10 cellular contexts compared by ENCODE assay signal in the genomic region with DNA sequence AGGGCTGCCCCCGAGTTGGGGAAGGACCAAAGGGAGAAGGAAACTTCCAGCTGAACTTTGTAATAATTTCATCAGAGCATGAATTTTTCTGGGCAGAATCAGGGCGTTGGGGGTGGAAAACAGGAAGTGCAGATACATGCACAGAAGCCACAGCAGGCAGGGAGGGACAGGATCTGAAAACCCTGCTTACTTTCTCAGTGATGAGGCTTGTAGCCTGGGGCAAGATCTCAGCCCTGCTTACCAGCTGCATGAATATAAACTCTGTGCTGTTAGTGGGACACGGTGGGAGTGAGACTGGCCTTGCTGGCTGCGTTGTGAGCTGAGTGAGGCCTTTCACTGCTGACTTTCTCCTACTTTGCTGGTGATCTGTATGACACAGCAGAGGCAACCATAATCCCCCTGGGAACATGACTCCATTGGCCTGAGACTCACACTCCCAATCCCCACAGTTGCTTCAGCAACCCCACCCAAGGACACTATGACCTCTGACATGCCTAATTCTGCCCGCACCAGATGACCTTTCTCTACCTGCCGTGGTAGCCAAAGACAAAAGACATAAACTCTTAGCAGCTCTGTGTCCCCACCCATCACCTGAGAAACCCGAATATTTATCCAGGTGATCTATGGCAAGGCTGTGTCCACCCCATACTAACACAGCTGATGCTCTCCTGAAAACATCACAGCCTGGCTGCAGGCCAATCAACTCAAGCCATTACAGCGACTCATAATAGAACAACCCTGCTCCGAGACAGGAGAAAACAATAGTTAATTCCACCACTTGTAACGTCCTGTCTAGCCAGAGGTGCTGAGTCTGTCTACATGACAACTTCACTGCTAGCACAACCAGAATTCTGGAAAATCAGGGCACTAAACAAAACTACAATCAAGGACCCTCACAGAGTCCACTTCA.
DNase-seq lines count a peak whose midpoint lies in the region; ATAC-seq and TF ChIP-seq lines count a peak whose summit lies in the region.
"Had no signal": no experiment of that assay in that cellular context is flagged by ENCODE, and none has a peak within 500 bp of the region (broad histone marks: within the 10 kb centered on the region; RNA-seq: fewer than 3 reads in every experiment).

No MANE protein-coding gene starts in this region.

- no peaks in the 10 kb centered on the region for H4K20me1 ChIP-seq in GM23248 (ENCODE audit: insufficient read depth)

- H3K4me2 ChIP-seq in GM23248 (ENCODE audit: unreplicated experiment) = peak overlapping the region; percentile 40

- ATAC-seq in HG03025 (IDR thresholded peaks at IDR 0.05; ENCODE audit: low FRiP score, unreplicated experiment) = no peak
- no peak for ATAC-seq in HG02885 (IDR thresholded peaks at IDR 0.05; ENCODE audit: poor library complexity, unreplicated experiment)
- no peak for ATAC-seq in GM21515 (IDR thresholded peaks at IDR 0.05; ENCODE audit: unreplicated experiment)
- ATAC-seq: sciatic nerve had no signal

- peak; percentile 8 for DNase-seq in AG10803 (ENCODE audit: low read depth)
- DNase-seq in GM23248 = peak; percentile 70
- peak; percentile 56 for DNase-seq in MV-4-11 (lab: John Stamatoyannopoulos, UW)
- DNase-seq in dedifferentiated amniotic fluid mesenchymal stem cell (ENCODE audit: extremely low spot score) = peak; percentile 49
- DNase-seq in GM13977 (ENCODE audit: low spot score) = no peak
- DNase-seq: activated CD8-positive, alpha-beta memory T cell treated with anti-CD3 and anti-CD28 coated beads for 24 hours had no signal

- no peaks in the 10 kb centered on the region for H3K9me3 ChIP-seq in GM23248 (ENCODE audit: low read depth)

- H3K4me1 ChIP-seq in GM23248 (ENCODE audit: insufficient read depth) = peaks cover 15% of the 10 kb centered on the region

- TF ChIP-seq CTCF in AG10803 (conservative IDR thresholded peaks at IDR 0.05; ENCODE audit: low read length) = no peak
- TF ChIP-seq CTCF in GM13977 (IDR thresholded peaks at IDR 0.05; ENCODE audit: extremely low read depth, insufficient read depth, missing control alignments) = no peak

- no peaks in the 10 kb centered on the region for H3K36me3 ChIP-seq in GM23248 (ENCODE audit: low read depth)

- no peaks in the 10 kb centered on the region for H3K79me2 ChIP-seq in GM23248 (ENCODE audit: insufficient read depth)

- H3K9ac ChIP-seq in GM23248 = peak overlapping the region; percentile 68

- H3K4me3 ChIP-seq in AG10803 (ENCODE audit: low read length) (no peak overlapping the region), GM23248 (0 out of 2 replicates have a peak overlapping the region, but pooled peaks have one; percentile 25)

- H3K9me2 ChIP-seq in GM23248 (ENCODE audit: insufficient read depth) = no peaks in the 10 kb centered on the region

- H3K27ac ChIP-seq in GM23248 = peak overlapping the region; percentile 70

- H2AFZ ChIP-seq in GM23248 = peak overlapping the region; percentile 90

- H3F3A ChIP-seq in GM23248 (ENCODE audit: insufficient read depth) = 0 out of 2 replicates have a peak, but pooled peaks cover 5% of the 10 kb centered on the region

- in situ Hi-C loops in GM23248 (cut with MboI) (no loop called here), GM13977 (cut with MboI; ENCODE audit: low pct_unique_long_range_greater_than_20kb, low sequenced_read_pairs, unreplicated experiment) (no loop called here)

- 15 to 27% methylated on average over 10 of the region's 10 CpGs for WGBS in GM23248 (ENCODE audit: low coverage in 1 of 2, low lambda C conversion rate in 2 of 2, missing lambda C conversion rate in 2 of 2), 2 experiments

- H3K27me3 ChIP-seq in GM23248 (replicated peaks; ENCODE audit: insufficient read depth) = no peaks in the 10 kb centered on the region
